ENCODE assay signal across 11 cellular contexts in the genomic region with DNA sequence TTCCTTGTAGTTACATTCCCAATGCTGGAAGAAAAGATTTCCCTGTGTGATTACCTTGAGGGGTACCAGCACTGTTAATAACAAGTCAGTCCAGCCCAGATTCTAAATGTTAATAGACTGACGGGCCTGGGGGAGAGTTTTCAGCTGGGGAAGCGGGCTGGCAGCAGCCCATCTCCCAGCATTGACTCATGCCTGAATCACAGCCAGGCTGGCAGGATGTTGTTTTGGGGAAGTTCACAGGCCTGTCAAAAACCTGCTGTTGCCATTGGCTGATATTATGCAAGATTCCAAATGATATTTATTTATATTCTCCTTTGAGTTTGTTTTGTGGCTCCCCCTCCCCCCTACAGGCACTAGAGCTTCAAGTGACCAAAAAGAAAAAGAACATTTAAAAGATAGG.
DNase-seq lines count a peak whose midpoint lies in the region; ATAC-seq and TF ChIP-seq lines count a peak whose summit lies in the region.
"Had no signal": no experiment of that assay in that cellular context is flagged by ENCODE, and none has a peak within 500 bp of the region (broad histone marks: within the 10 kb centered on the region; RNA-seq: fewer than 3 reads in every experiment).

No MANE protein-coding gene starts in this region.

- no peaks in the 10 kb centered on the region for H3K4me1 ChIP-seq in colonic mucosa
- H3K4me1 ChIP-seq in CD8-positive, alpha-beta memory T cell (ENCODE audit: insufficient read depth, low read length) = no peaks in the 10 kb centered on the region
- H3K4me1 ChIP-seq: prostate gland had no signal

- no peaks in the 10 kb centered on the region for H3K36me3 ChIP-seq in colonic mucosa
- no peaks in the 10 kb centered on the region for H3K36me3 ChIP-seq in CD8-positive, alpha-beta memory T cell (ENCODE audit: insufficient read depth, low read length)
- H3K36me3 ChIP-seq: prostate gland had no signal

- no peak for ATAC-seq in GM19324 (IDR thresholded peaks at IDR 0.05; ENCODE audit: low FRiP score, unreplicated experiment)
- no peak for ATAC-seq in activated CD4-positive, alpha-beta T cell treated with anti-CD3 and anti-CD28 coated beads for 36 hours

- H3K4me1 Mint-ChIP-seq in CD8-positive, alpha-beta memory T cell = no peaks in the 10 kb centered on the region
- H3K4me1 Mint-ChIP-seq in activated CD4-positive, alpha-beta T cell treated with anti-CD3 and anti-CD28 coated beads for 36 hours = no peaks in the 10 kb centered on the region
- H3K4me1 Mint-ChIP-seq: activated naive CD8-positive, alpha-beta T cell treated with anti-CD3 and anti-CD28 coated beads, Interleukin-2, amount 10 ng/mL, durations not matched to agents 7 days and 5 days had no signal

- no peak for TF ChIP-seq CTCF in cardiac fibroblast (IDR thresholded peaks at IDR 0.05; ENCODE audit: low read depth, low read length)
- no peak for TF ChIP-seq CTCF in colonic mucosa (IDR thresholded peaks at IDR 0.05)

- H3K27me3 Mint-ChIP-seq in CD8-positive, alpha-beta memory T cell = peaks cover 6 to 12% of the 10 kb centered on the region in 2 donors
- peaks cover 12% of the 10 kb centered on the region for H3K27me3 Mint-ChIP-seq in activated CD4-positive, alpha-beta T cell treated with anti-CD3 and anti-CD28 coated beads for 36 hours

- no peak overlapping the region for H3K4me3 Mint-ChIP-seq in CD8-positive, alpha-beta memory T cell
- no peak overlapping the region for H3K4me3 Mint-ChIP-seq in activated CD4-positive, alpha-beta T cell treated with anti-CD3 and anti-CD28 coated beads for 36 hours
- H3K4me3 Mint-ChIP-seq: activated naive CD8-positive, alpha-beta T cell treated with anti-CD3 and anti-CD28 coated beads, Interleukin-2, amount 10 ng/mL, durations not matched to agents 7 days and 5 days had no signal

- H3K27ac Mint-ChIP-seq in CD8-positive, alpha-beta memory T cell = no peak overlapping the region
- no peak overlapping the region for H3K27ac Mint-ChIP-seq in activated CD4-positive, alpha-beta T cell treated with anti-CD3 and anti-CD28 coated beads for 36 hours
- H3K27ac Mint-ChIP-seq: activated naive CD8-positive, alpha-beta T cell treated with anti-CD3 and anti-CD28 coated beads, Interleukin-2, amount 10 ng/mL, durations not matched to agents 7 days and 5 days had no signal

- intact Hi-C loops in colonic mucosa (cut with DNase I) = no loop called here
- intact Hi-C loops in activated CD4-positive, alpha-beta T cell treated with anti-CD3 and anti-CD28 coated beads for 36 hours (cut with DNase I, micrococcal nuclease) = no loop called here

- no peaks in the 10 kb centered on the region for H3K27me3 ChIP-seq in colonic mucosa
- no peaks in the 10 kb centered on the region for H3K27me3 ChIP-seq in CD8-positive, alpha-beta memory T cell (ENCODE audit: insufficient read depth, low read length, poor library complexity, severe bottlenecking)

- H3K9me3 Mint-ChIP-seq in CD8-positive, alpha-beta memory T cell = peaks cover 0 to 3% (median 0%) of the 10 kb centered on the region in 5 donors
- H3K9me3 Mint-ChIP-seq in activated CD4-positive, alpha-beta T cell treated with anti-CD3 and anti-CD28 coated beads for 36 hours (ENCODE audit: low read depth) = no peaks in the 10 kb centered on the region
- H3K9me3 Mint-ChIP-seq: activated naive CD8-positive, alpha-beta T cell treated with anti-CD3 and anti-CD28 coated beads, Interleukin-2, amount 10 ng/mL, durations not matched to agents 7 days and 5 days had no signal

- no peak overlapping the region for H3K27ac ChIP-seq in colonic mucosa
- no peak overlapping the region for H3K27ac ChIP-seq in CD8-positive, alpha-beta memory T cell (ENCODE audit: low read depth, low read length)
- H3K27ac ChIP-seq: prostate gland had no signal

- no peaks in the 10 kb centered on the region for H3K9me3 ChIP-seq in colonic mucosa
- no peaks in the 10 kb centered on the region for H3K9me3 ChIP-seq in CD8-positive, alpha-beta memory T cell (ENCODE audit: low read length)
- H3K9me3 ChIP-seq: prostate gland had no signal

- no peak overlapping the region for H3K9ac ChIP-seq in colonic mucosa (ENCODE audit: low read depth in 2 of 2, low read length in 2 of 2)

- no peak overlapping the region for H3K4me3 ChIP-seq in cardiac fibroblast (replicated peaks in 1 of 2; ENCODE audit: low read depth in 2 of 2, low read length in 2 of 2)
- H3K4me3 ChIP-seq in colonic mucosa = no peak overlapping the region
- H3K4me3 ChIP-seq in CD8-positive, alpha-beta memory T cell (ENCODE audit: low read length) = no peak overlapping the region
- H3K4me3 ChIP-seq: prostate gland had no signal

- CTCF ChIA-PET in CD8-positive, alpha-beta memory T cell (lab: Charles Lee) = no interaction called here
- CTCF ChIA-PET in activated CD4-positive, alpha-beta T cell treated with anti-CD3 and anti-CD28 coated beads for 36 hours (lab: Charles Lee) = no interaction called here

- DNase-seq in 8988T (peak; percentile 9), MV-4-11 (lab: John Stamatoyannopoulos, UW) (peak; percentile 82), cardiac fibroblast (ENCODE audit: low read depth in 2 of 2) (peak; percentile 79 to 96), kidney glomerular epithelial cell (lab: John Stamatoyannopoulos, UW) (peak; percentile 81), colonic mucosa (no peak)
- no peak for DNase-seq in CD8-positive, alpha-beta memory T cell
- DNase-seq in activated CD4-positive, alpha-beta T cell treated with anti-CD3 and anti-CD28 coated beads for 36 hours = no peak
- DNase-seq: activated naive CD8-positive, alpha-beta T cell treated with anti-CD3 and anti-CD28 coated beads, Interleukin-2, amount 10 ng/mL, durations not matched to agents 7 days and 5 days; NCI-H774 had no signal

- POLR2A ChIA-PET in CD8-positive, alpha-beta memory T cell (lab: Charles Lee) = no interaction called here
- POLR2A ChIA-PET in activated CD4-positive, alpha-beta T cell treated with anti-CD3 and anti-CD28 coated beads for 36 hours (lab: Charles Lee) = no interaction called here

- no peaks in the 10 kb centered on the region for H3K36me3 Mint-ChIP-seq in CD8-positive, alpha-beta memory T cell
- no peaks in the 10 kb centered on the region for H3K36me3 Mint-ChIP-seq in activated CD4-positive, alpha-beta T cell treated with anti-CD3 and anti-CD28 coated beads for 36 hours (ENCODE audit: low read depth)
- H3K36me3 Mint-ChIP-seq: activated naive CD8-positive, alpha-beta T cell treated with anti-CD3 and anti-CD28 coated beads, Interleukin-2, amount 10 ng/mL, durations not matched to agents 7 days and 5 days had no signal

Comparison
In these comparisons a context has a peak if more than half of its experiments do, and no peak if none do; other contexts are left out.
1. DNase-seq: peak in 8988T (single experiment), MV-4-11 (single experiment), cardiac fibroblast (2 of 2) and kidney glomerular epithelial cell (single experiment); none in colonic mucosa (single experiment), CD8-positive, alpha-beta memory T cell (0 of 5) and activated CD4-positive, alpha-beta T cell treated with anti-CD3 and anti-CD28 coated beads for 36 hours (single experiment).